Comparison of ENCODE assay signal across 15 cellular contexts in the genomic region with DNA sequence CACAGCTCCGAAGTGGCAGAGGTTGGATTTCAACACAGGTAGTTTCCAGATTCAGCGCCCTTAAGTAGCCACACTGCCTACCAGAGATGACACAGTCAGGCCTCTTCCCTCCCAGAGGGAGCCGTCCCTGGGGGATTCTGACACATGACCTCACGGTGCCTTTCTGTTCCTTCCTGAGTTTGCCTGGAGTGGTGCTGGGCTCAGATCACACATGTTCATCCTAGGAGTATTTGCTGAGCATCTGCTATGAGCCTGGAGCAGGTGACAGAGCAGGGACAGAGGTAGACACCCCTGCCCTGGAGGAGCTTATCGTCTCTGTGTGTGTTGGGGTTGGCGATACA.
DNase-seq lines count a peak whose midpoint lies in the region; ATAC-seq and TF ChIP-seq lines count a peak whose summit lies in the region.
"Had no signal": no experiment of that assay in that cellular context is flagged by ENCODE, and none has a peak within 500 bp of the region (broad histone marks: within the 10 kb centered on the region; RNA-seq: fewer than 3 reads in every experiment).

No MANE protein-coding gene starts in this region.

- no peaks in the 10 kb centered on the region for H3K27me3 ChIP-seq in HUES48 (ENCODE audit: control insufficient read depth, insufficient read depth, low read length)
- no peaks in the 10 kb centered on the region for H3K27me3 ChIP-seq in stomach
- no peaks in the 10 kb centered on the region for H3K27me3 ChIP-seq in tibial nerve
- H3K27me3 ChIP-seq in esophagus squamous epithelium = no peaks in the 10 kb centered on the region
- H3K27me3 ChIP-seq: ascending aorta, ovary had no signal

- no peak overlapping the region for H3K4me3 Mint-ChIP-seq in WTC11
- H3K4me3 Mint-ChIP-seq: activated T-helper 1 cell treated with anti-CD3 and anti-CD28 coated beads, Interleukin-12 subunit alpha, Interleukin-12 subunit beta, Interleukin-2, Interleukin-4 antibody, amounts not matched to agents 30 ng/mL and 10 ng/mL and 1 ng/mL, durations not matched to agents 14 hours and 24 hours and 36 hours; CD8-positive, alpha-beta memory T cell had no signal

- no peak for TF ChIP-seq CTCF in WTC11 (IDR thresholded peaks at IDR 0.05)
- no peak for TF ChIP-seq CTCF in stomach (IDR thresholded peaks at IDR 0.05)
- TF ChIP-seq CTCF in tibial nerve (IDR thresholded peaks at IDR 0.05) = no peak
- no peak for TF ChIP-seq CTCF in esophagus squamous epithelium (IDR thresholded peaks at IDR 0.05)

- H3K36me3 Mint-ChIP-seq in WTC11 = no peaks in the 10 kb centered on the region
- H3K36me3 Mint-ChIP-seq: CD8-positive, alpha-beta memory T cell had no signal

- 0 out of 2 replicates have a peak overlapping the region, but pooled peaks have one; percentile 3 for H3K9ac ChIP-seq in HUES48 (ENCODE audit: low read depth, low read length)

- ATAC-seq in WTC11 = no peak
- peak; percentile 23 for ATAC-seq in left lobe of liver

- H3K9me3 ChIP-seq in HUES48 (ENCODE audit: control insufficient read depth, insufficient read depth, low read length) = no peaks in the 10 kb centered on the region
- no peaks in the 10 kb centered on the region for H3K9me3 ChIP-seq in stomach
- H3K9me3 ChIP-seq in tibial nerve = no peaks in the 10 kb centered on the region
- no peaks in the 10 kb centered on the region for H3K9me3 ChIP-seq in esophagus squamous epithelium
- H3K9me3 ChIP-seq: ascending aorta, ovary had no signal

- H3K4me3 ChIP-seq in HUES48 (ENCODE audit: low read depth, low read length) = no peak overlapping the region
- H3K4me3 ChIP-seq in stomach = no peak overlapping the region
- H3K4me3 ChIP-seq in tibial nerve = no peak overlapping the region
- H3K4me3 ChIP-seq in esophagus squamous epithelium = no peak overlapping the region
- H3K4me3 ChIP-seq: ovary had no signal

- peak overlapping the region; percentile 23 for H3K27ac Mint-ChIP-seq in WTC11
- H3K27ac Mint-ChIP-seq: activated T-helper 1 cell treated with anti-CD3 and anti-CD28 coated beads, Interleukin-12 subunit alpha, Interleukin-12 subunit beta, Interleukin-2, Interleukin-4 antibody, amounts not matched to agents 30 ng/mL and 10 ng/mL and 1 ng/mL, durations not matched to agents 14 hours and 24 hours and 36 hours had no signal

- H3K9me3 Mint-ChIP-seq in WTC11 = no peaks in the 10 kb centered on the region
- H3K9me3 Mint-ChIP-seq: activated T-helper 1 cell treated with anti-CD3 and anti-CD28 coated beads, Interleukin-12 subunit alpha, Interleukin-12 subunit beta, Interleukin-2, Interleukin-4 antibody, amounts not matched to agents 30 ng/mL and 10 ng/mL and 1 ng/mL, durations not matched to agents 14 hours and 24 hours and 36 hours; CD8-positive, alpha-beta memory T cell had no signal

- POLR2A ChIA-PET in WTC11 (lab: Charles Lee) = interaction anchor here (0.6 kb wide), 1 partner anchor 134 kb away, joined by 3 read pairs; no protein-coding TSS in a partner anchor

- TF ChIP-seq POLR2A in stomach (IDR thresholded peaks at IDR 0.05) (no peak), tibial nerve (IDR thresholded peaks at IDR 0.05) (no peak), esophagus squamous epithelium (IDR thresholded peaks at IDR 0.05) (no peak)

- intact Hi-C loops in stomach (cut with DNase I; ENCODE audit: low total_unique reads) (no loop called here), esophagus squamous epithelium (cut with DNase I) (no loop called here)

- TF ChIP-seq EP300 in stomach (IDR thresholded peaks at IDR 0.05) = no peak
- no peak for TF ChIP-seq EP300 in tibial nerve (IDR thresholded peaks at IDR 0.05)

- 71 to 89% (median 76%) methylated on average over 5 to 6 of the region's 6 CpGs for WGBS in stomach, 5 donors
- WGBS in tibial nerve, 2 donors = 88 to 91% methylated on average over 6 of the region's 6 CpGs
- WGBS in esophagus squamous epithelium, 2 donors = 84 to 100% methylated on average over 2 to 4 of the region's 6 CpGs

- peaks cover 13% of the 10 kb centered on the region for H3K4me1 ChIP-seq in HUES48 (ENCODE audit: control insufficient read depth, insufficient read depth, low read length)
- H3K4me1 ChIP-seq in stomach = peaks cover 21 to 37% (median 24%) of the 10 kb centered on the region in 4 donors
- H3K4me1 ChIP-seq in tibial nerve = peaks cover 0 to 10% (median 2%) of the 10 kb centered on the region in 4 donors
- peaks cover 18 to 24% (median 18%) of the 10 kb centered on the region in 3 donors for H3K4me1 ChIP-seq in esophagus squamous epithelium

- H3K27ac ChIP-seq in HUES48 (ENCODE audit: low read depth, low read length) (no peak overlapping the region), stomach (peak overlapping the region; percentile 43 to 72 (median 65)), tibial nerve (no peak overlapping the region), esophagus squamous epithelium (peak overlapping the region in 1 of 4 donors; percentile 4)
- H3K27ac ChIP-seq: ovary had no signal

- CTCF ChIA-PET in WTC11 (lab: Charles Lee) = interaction anchor here (1.0 to 4.4 kb wide), 17 partner anchors 9 to 123 kb away, joined by 3 to 66 read pairs (median 6); no protein-coding TSS in a partner anchor

- no peaks in the 10 kb centered on the region for H3K27me3 Mint-ChIP-seq in WTC11 (ENCODE audit: low read depth)
- H3K27me3 Mint-ChIP-seq: CD8-positive, alpha-beta memory T cell had no signal

- DNase-seq in WTC11 (ENCODE audit: low spot score) = no peak
- no peak for DNase-seq in left lobe of liver (ENCODE audit: low spot score)
- no peak for DNase-seq in stomach
- DNase-seq in activated gamma-delta T cell treated with Interleukin-2 at 50 U/mL for 16 hours = no peak
- DNase-seq in tibial nerve (ENCODE audit: low spot score in 2 of 2) = no peak
- no peak for DNase-seq in esophagus squamous epithelium (lab: John Stamatoyannopoulos, UW)
- DNase-seq: activated CD4-positive, alpha-beta T cell treated with anti-CD3 and anti-CD28 coated beads, Interleukin-2, amount 50 U/mL, for 4 hours; Karpas-422; NCI-H187 treated with DMSO at 0.1 percent for 48 hours; SHP77 treated with DMSO at 0.1 percent for 48 hours had no signal

- peaks cover 17% of the 10 kb centered on the region for H3K4me1 Mint-ChIP-seq in WTC11

- H3K36me3 ChIP-seq in HUES48 (ENCODE audit: control insufficient read depth, insufficient read depth, low read length) (no peaks in the 10 kb centered on the region), stomach (no peaks in the 10 kb centered on the region), tibial nerve (no peaks in the 10 kb centered on the region), esophagus squamous epithelium (no peaks in the 10 kb centered on the region)
- H3K36me3 ChIP-seq: ascending aorta, ovary had no signal

TF ChIP-seq in WTC11, 78 proteins besides CTCF, POLR2A, EP300 and RAD21:
- TF ChIP-seq, protein P1, sequence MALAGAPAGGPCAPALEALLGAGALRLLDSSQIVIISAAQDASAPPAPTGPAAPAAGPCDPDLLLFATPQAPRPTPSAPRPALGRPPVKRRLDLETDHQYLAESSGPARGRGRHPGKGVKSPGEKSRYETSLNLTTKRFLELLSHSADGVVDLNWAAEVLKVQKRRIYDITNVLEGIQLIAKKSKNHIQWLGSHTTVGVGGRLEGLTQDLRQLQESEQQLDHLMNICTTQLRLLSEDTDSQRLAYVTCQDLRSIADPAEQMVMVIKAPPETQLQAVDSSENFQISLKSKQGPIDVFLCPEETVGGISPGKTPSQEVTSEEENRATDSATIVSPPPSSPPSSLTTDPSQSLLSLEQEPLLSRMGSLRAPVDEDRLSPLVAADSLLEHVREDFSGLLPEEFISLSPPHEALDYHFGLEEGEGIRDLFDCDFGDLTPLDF (CRISPR knock-in tag; IDR thresholded peaks at IDR 0.05) = no peak
- no peak for TF ChIP-seq ZNF317 (CRISPR knock-in tag; IDR thresholded peaks at IDR 0.05; ENCODE audit: borderline replicate concordance, low read depth)

Comparison
In these comparisons a context has a peak if more than half of its experiments do, and no peak if none do; other contexts are left out.
1. H3K27ac ChIP-seq: peak in stomach (5 of 5); none in HUES48 (single experiment) and tibial nerve (0 of 4).